ENCODE assay signal across 1 cellular context in genomic region chr18:71020342-71021096, GRCh38.
TF ChIP-seq lines count a peak whose summit lies in the region.

No MANE protein-coding gene starts in this region.

TF ChIP-seq in HepG2, 621 proteins besides CTCF, POLR2A, EP300 and RAD21 (continued from another document):
- TF ChIP-seq, protein P1, sequence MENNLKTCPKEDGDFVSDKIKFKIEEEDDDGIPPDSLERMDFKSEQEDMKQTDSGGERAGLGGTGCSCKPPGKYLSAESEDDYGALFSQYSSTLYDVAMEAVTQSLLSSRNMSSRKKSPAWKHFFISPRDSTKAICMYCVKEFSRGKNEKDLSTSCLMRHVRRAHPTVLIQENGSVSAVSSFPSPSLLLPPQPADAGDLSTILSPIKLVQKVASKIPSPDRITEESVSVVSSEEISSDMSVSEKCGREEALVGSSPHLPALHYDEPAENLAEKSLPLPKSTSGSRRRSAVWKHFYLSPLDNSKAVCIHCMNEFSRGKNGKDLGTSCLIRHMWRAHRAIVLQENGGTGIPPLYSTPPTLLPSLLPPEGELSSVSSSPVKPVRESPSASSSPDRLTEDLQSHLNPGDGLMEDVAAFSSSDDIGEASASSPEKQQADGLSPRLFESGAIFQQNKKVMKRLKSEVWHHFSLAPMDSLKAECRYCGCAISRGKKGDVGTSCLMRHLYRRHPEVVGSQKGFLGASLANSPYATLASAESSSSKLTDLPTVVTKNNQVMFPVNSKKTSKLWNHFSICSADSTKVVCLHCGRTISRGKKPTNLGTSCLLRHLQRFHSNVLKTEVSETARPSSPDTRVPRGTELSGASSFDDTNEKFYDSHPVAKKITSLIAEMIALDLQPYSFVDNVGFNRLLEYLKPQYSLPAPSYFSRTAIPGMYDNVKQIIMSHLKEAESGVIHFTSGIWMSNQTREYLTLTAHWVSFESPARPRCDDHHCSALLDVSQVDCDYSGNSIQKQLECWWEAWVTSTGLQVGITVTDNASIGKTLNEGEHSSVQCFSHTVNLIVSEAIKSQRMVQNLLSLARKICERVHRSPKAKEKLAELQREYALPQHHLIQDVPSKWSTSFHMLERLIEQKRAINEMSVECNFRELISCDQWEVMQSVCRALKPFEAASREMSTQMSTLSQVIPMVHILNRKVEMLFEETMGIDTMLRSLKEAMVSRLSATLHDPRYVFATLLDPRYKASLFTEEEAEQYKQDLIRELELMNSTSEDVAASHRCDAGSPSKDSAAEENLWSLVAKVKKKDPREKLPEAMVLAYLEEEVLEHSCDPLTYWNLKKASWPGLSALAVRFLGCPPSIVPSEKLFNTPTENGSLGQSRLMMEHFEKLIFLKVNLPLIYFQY (CRISPR knock-in tag; IDR thresholded peaks at IDR 0.05; ENCODE audit: borderline replicate concordance): no peak
TF ChIP-seq in HepG2: peak in this region for 2.
